8 cellular contexts compared by ENCODE assay signal in the genomic region with DNA sequence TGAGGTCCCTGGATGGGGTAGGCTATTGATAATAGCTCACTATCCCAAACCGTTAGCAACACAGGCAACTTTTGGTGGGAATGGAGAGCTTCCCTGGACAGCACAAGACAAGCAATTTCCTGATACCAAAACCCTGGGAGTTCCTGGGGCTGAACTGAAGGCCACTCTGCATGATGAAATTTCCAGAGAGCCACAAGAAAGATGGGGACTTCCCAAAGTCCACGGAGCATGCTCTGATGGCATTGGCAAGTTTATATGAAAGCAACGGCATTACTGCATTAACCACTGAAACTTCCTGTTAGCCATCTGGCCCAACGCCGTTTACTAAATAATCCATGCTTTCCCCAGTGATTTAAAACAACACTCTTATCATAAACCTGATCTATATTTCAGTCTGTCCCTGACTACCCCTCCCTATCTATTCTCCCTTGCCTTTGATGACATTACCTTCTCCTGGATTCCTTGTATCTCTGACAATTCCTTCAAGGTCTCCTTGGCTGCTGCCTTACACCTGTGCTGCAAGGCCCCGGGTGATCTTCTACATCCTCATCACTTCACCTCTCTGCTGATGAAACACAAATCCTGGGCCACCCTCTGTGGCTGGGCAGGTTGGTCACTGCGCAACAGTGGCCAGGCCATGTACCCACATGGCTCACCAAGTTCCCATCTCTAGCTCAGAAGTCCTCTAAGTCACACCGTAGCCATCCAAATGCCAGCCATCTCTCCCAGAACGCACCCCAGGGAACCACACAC.
DNase-seq lines count a peak whose midpoint lies in the region; ATAC-seq and TF ChIP-seq lines count a peak whose summit lies in the region.
"Had no signal": no experiment of that assay in that cellular context is flagged by ENCODE, and none has a peak within 500 bp of the region (broad histone marks: within the 10 kb centered on the region; RNA-seq: fewer than 3 reads in every experiment).

No MANE protein-coding gene starts in this region.

- no peak for TF ChIP-seq CTCF in brain (conservative IDR thresholded peaks at IDR 0.05)

- peaks cover 0 to 5% (median 0%) of the 10 kb centered on the region in 5 experiments for H3K9me3 Mint-ChIP-seq in brain
- peaks cover 0 to 3% (median 0%) of the 10 kb centered on the region in 9 donors for H3K9me3 Mint-ChIP-seq in naive thymus-derived CD8-positive, alpha-beta T cell

- ATAC-seq in HG02981 (IDR thresholded peaks at IDR 0.05; ENCODE audit: unreplicated experiment) = peak; percentile 79
- ATAC-seq in naive thymus-derived CD8-positive, alpha-beta T cell = no peak

- no peak overlapping the region for H3K4me3 Mint-ChIP-seq in brain
- H3K4me3 Mint-ChIP-seq in naive thymus-derived CD8-positive, alpha-beta T cell = no peak overlapping the region

- H3K27ac Mint-ChIP-seq in brain = peak overlapping the region in 4 of 5 experiments; percentile 5 to 26 (median 7)
- H3K27ac Mint-ChIP-seq in naive thymus-derived CD8-positive, alpha-beta T cell = peak overlapping the region in 2 of 10 donors; percentile 34 to 37

- DNase-seq in GM19240 (ENCODE audit: insufficient read length, low spot score) = peak; percentile 31
- peak; percentile 24 for DNase-seq in superior temporal gyrus (ENCODE audit: extremely low spot score)
- no peak for DNase-seq in naive thymus-derived CD8-positive, alpha-beta T cell
- DNase-seq in activated gamma-delta T cell (lab: John Stamatoyannopoulos, UW) = no peak
- no peak for DNase-seq in effector CD8-positive, alpha-beta T cell (lab: John Stamatoyannopoulos, UW)
- DNase-seq: foreskin fibroblast had no signal

- peaks cover 8% of the 10 kb centered on the region for H3K36me3 Mint-ChIP-seq in brain
- H3K36me3 Mint-ChIP-seq in naive thymus-derived CD8-positive, alpha-beta T cell = no peaks in the 10 kb centered on the region

- no peaks in the 10 kb centered on the region for H3K27me3 Mint-ChIP-seq in brain
- H3K27me3 Mint-ChIP-seq in naive thymus-derived CD8-positive, alpha-beta T cell = peaks cover 0 to 13% (median 5%) of the 10 kb centered on the region in 5 donors

- peaks cover 41% of the 10 kb centered on the region for H3K4me1 Mint-ChIP-seq in brain
- H3K4me1 Mint-ChIP-seq in naive thymus-derived CD8-positive, alpha-beta T cell = peaks cover 0 to 33% (median 2%) of the 10 kb centered on the region in 4 donors

- POLR2A ChIA-PET in naive thymus-derived CD8-positive, alpha-beta T cell (lab: Charles Lee) = no interaction called here

Comparison
In these comparisons a context has a peak if more than half of its experiments do, and no peak if none do; other contexts are left out.
1. DNase-seq: peak in GM19240 (single experiment) and superior temporal gyrus (single experiment); none in naive thymus-derived CD8-positive, alpha-beta T cell (0 of 10), activated gamma-delta T cell (single experiment) and effector CD8-positive, alpha-beta T cell (single experiment).